ENCODE assay signal across 29 cellular contexts in the genomic region with DNA sequence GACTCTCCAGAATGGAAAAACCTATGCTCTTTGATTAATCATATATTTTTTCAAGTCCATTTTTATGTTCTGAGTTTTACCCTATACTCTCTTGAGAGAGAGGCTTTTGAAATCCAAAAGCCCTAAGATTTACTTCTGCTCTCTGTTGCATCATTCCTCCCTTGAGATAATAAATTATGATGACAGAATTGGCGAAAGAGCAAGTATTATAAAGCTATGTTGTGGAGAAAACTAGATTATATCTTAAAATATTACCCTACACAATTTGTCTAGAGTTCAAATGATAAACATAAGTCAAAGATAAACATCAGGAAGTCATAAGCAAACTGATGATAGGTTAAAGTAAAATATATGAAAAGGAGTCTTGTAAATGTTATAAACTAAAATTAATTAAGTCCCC.
DNase-seq lines count a peak whose midpoint lies in the region; ATAC-seq, FAIRE-seq and TF ChIP-seq lines count a peak whose summit lies in the region.
"Had no signal": no experiment of that assay in that cellular context is flagged by ENCODE, and none has a peak within 500 bp of the region (broad histone marks: within the 10 kb centered on the region; RNA-seq: fewer than 3 reads in every experiment).

No MANE protein-coding gene starts in this region.

- ATAC-seq in K562 (no peak), GM21381 (IDR thresholded peaks at IDR 0.05; ENCODE audit: unreplicated experiment) (no peak), GM21619 (IDR thresholded peaks at IDR 0.05; ENCODE audit: unreplicated experiment) (no peak)
- ATAC-seq: A549, GM12878, heart left ventricle, psoas muscle had no signal

- TF ChIP-seq CTCF in A673 (conservative IDR thresholded peaks at IDR 0.05; ENCODE audit: low read depth, low read length) (no peak), K562 (IDR thresholded peaks at IDR 0.05 in 2 of 3, conservative IDR thresholded peaks at IDR 0.05 in 1 of 3; ENCODE audit: insufficient read depth in 2 of 3, low read depth in 1 of 3, low read length in 3 of 3) (no peak)

- DNase-seq in A673 (ENCODE audit: low spot score) (peak; percentile 3), MV-4-11 (lab: John Stamatoyannopoulos, UW) (peak; percentile 7), K562 (ENCODE audit: extremely low read depth in 1 of 4, low spot score in 3 of 4) (no peak), iris pigment epithelial cell (ENCODE audit: low read depth) (peak; percentile 60), SW 1271 (lab: John Stamatoyannopoulos, UW) (no peak), D341Med (ENCODE audit: low spot score) (no peak)
- DNase-seq: activated CD4-positive, alpha-beta T cell treated with anti-CD3 and anti-CD28 coated beads for 48 hours; activated naive CD4-positive, alpha-beta T cell treated with Interleukin-2 at 50 U/mL for 16 hours; activated T-cell treated with anti-CD3 and anti-CD28 coated beads, Interleukin-2, amount 50 U/mL, for 48 hours; amniotic stem cell; BE2C; colonic mucosa; DND-41; esophagus squamous epithelium; heart left ventricle; HFFc6; NCI-H1694; NCI-H2171; NCI-H524; NK-92 treated with Interleukin-12 subunit alpha and Interleukin-12 subunit beta, amount 100 ng/mL, for 24 hours; psoas muscle; RPMI8226; stimulated activated CD8-positive, alpha-beta memory T cell treated with anti-CD3 and anti-CD28 coated beads, Interleukin-4, amount 100 ng/mL, for 48 hours; upper lobe of left lung had no signal

- TF ChIP-seq EP300 in K562 (IDR thresholded peaks at IDR 0.05; ENCODE audit: low read length): no peak

- no peak for TF ChIP-seq POLR2A in K562 (conservative IDR thresholded peaks at IDR 0.05)

- in situ Hi-C loops in K562 (cut with MboI): no loop called here

- no peaks in the 10 kb centered on the region for H3K79me2 ChIP-seq in K562 (ENCODE audit: control insufficient read depth, insufficient read depth, low read length)

- FAIRE-seq in K562 (lab: Jason Lieb, UNC): no peak
- FAIRE-seq: A549, GM12878 had no signal

- H3K9ac ChIP-seq in K562 (ENCODE audit: insufficient read depth in 1 of 2, low read depth in 2 of 2, low read length in 2 of 2): no peak overlapping the region

- H2AFZ ChIP-seq in K562 (ENCODE audit: low read depth, low read length): no peak overlapping the region

- H3K4me3 ChIP-seq in A673 (ENCODE audit: low read depth, low read length, poor library complexity, severe bottlenecking) (no peak overlapping the region), K562 (no peak overlapping the region)
- H3K4me3 ChIP-seq: A549, colonic mucosa, esophagus squamous epithelium, GM12878, heart left ventricle, psoas muscle, upper lobe of left lung had no signal

- no peak for TF ChIP-seq RAD21 in K562 (CRISPR knock-in tag; conservative IDR thresholded peaks at IDR 0.05 in 1 of 2, IDR thresholded peaks at IDR 0.05 in 1 of 2)

- intact Hi-C loops in A673 (cut with micrococcal nuclease; ENCODE audit: unreplicated experiment) (no loop called here), K562 (cut with micrococcal nuclease) (no loop called here)

- H3K27ac ChIP-seq in A673 (ENCODE audit: low read depth, low read length, poor library complexity, severe bottlenecking) (no peak overlapping the region), K562 (ENCODE audit: extremely low read depth, low read depth, low read length) (no peak overlapping the region)
- H3K27ac ChIP-seq: A549, colonic mucosa, esophagus squamous epithelium, heart left ventricle, neutrophil, psoas muscle, upper lobe of left lung had no signal

- CTCF ChIA-PET in A673 (lab: Charles Lee) (no interaction called here), K562 (lab: Yijun Ruan, JAX; ENCODE audit: low intra/inter-chr PET ratio) (no interaction called here)

- 0% methylated on average over 1 of the region's 1 CpG for WGBS in K562 (ENCODE audit: insufficient coverage, low coverage, missing lambda C conversion rate)

- no peaks in the 10 kb centered on the region for H4K20me1 ChIP-seq in K562 (replicated peaks; ENCODE audit: control insufficient read depth, insufficient read depth, low read length)

- H3K36me3 ChIP-seq in A673 (ENCODE audit: insufficient read depth, low read length, poor library complexity, severe bottlenecking): no peaks in the 10 kb centered on the region
- H3K36me3 ChIP-seq in K562 (ENCODE audit: control insufficient read depth, insufficient read depth, low read length): no peaks in the 10 kb centered on the region
- H3K36me3 ChIP-seq: BE2C, colonic mucosa, esophagus squamous epithelium, heart left ventricle, neutrophil, upper lobe of left lung had no signal

- H3K9me3 ChIP-seq in A673 (ENCODE audit: low read depth, low read length, poor library complexity, severe bottlenecking): no peaks in the 10 kb centered on the region
- no peaks in the 10 kb centered on the region for H3K9me3 ChIP-seq in K562 (replicated peaks; ENCODE audit: control insufficient read depth, insufficient read depth, low read depth, low read length)
- H3K9me3 ChIP-seq: A549, BE2C, colonic mucosa, esophagus squamous epithelium, heart left ventricle, neutrophil, psoas muscle, upper lobe of left lung had no signal

- no peak overlapping the region for H3K4me2 ChIP-seq in K562 (ENCODE audit: insufficient read depth, low read length)
- H3K4me2 ChIP-seq: A549 had no signal

- POLR2A ChIA-PET in A673 (lab: Charles Lee; ENCODE audit: low non-redundant PET): no interaction called here
- POLR2A ChIA-PET in K562 (lab: Yijun Ruan, JAX): no interaction called here

- no TSS peak for BruUV-seq in A673 (replicated peaks; lab: Mats Ljungman, UMichigan)
- BruUV-seq in K562 (replicated peaks; lab: Mats Ljungman, UMichigan): no TSS peak

- H3K4me1 ChIP-seq in A673 (ENCODE audit: insufficient read depth, low read length, poor library complexity, severe bottlenecking): peaks cover 10% of the 10 kb centered on the region
- no peaks in the 10 kb centered on the region for H3K4me1 ChIP-seq in K562 (replicated peaks in 1 of 2; ENCODE audit: control insufficient read depth in 2 of 2, insufficient read depth in 2 of 2, low read length in 2 of 2)
- H3K4me1 ChIP-seq: A549, BE2C, colonic mucosa, esophagus squamous epithelium, psoas muscle had no signal

- H3K9me1 ChIP-seq in K562 (ENCODE audit: control insufficient read depth, insufficient read depth, low read length): no peaks in the 10 kb centered on the region

- H3K27me3 ChIP-seq in A673 (replicated peaks; ENCODE audit: insufficient read depth, low read depth, low read length, poor library complexity) (no peaks in the 10 kb centered on the region), K562 (ENCODE audit: control insufficient read depth in 2 of 2, insufficient read depth in 2 of 2, low read length in 2 of 2) (no peaks in the 10 kb centered on the region)
- H3K27me3 ChIP-seq: BE2C, colonic mucosa, esophagus squamous epithelium, heart left ventricle, neutrophil, upper lobe of left lung had no signal

TF ChIP-seq in K562, 482 proteins besides CTCF, POLR2A, EP300 and RAD21 (continues in another document):
- TF ChIP-seq, protein P1, sequence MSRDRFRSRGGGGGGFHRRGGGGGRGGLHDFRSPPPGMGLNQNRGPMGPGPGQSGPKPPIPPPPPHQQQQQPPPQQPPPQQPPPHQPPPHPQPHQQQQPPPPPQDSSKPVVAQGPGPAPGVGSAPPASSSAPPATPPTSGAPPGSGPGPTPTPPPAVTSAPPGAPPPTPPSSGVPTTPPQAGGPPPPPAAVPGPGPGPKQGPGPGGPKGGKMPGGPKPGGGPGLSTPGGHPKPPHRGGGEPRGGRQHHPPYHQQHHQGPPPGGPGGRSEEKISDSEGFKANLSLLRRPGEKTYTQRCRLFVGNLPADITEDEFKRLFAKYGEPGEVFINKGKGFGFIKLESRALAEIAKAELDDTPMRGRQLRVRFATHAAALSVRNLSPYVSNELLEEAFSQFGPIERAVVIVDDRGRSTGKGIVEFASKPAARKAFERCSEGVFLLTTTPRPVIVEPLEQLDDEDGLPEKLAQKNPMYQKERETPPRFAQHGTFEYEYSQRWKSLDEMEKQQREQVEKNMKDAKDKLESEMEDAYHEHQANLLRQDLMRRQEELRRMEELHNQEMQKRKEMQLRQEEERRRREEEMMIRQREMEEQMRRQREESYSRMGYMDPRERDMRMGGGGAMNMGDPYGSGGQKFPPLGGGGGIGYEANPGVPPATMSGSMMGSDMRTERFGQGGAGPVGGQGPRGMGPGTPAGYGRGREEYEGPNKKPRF (IDR thresholded peaks at IDR 0.05; ENCODE audit: low read depth, low read length): no peak
- TF ChIP-seq, protein P2, sequence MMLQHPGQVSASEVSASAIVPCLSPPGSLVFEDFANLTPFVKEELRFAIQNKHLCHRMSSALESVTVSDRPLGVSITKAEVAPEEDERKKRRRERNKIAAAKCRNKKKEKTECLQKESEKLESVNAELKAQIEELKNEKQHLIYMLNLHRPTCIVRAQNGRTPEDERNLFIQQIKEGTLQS (IDR thresholded peaks at IDR 0.05): peak; percentile 72
- TF ChIP-seq, protein P2 (CRISPR knock-in tag; conservative IDR thresholded peaks at IDR 0.05): no peak
- TF ChIP-seq CEBPB (tag; IDR thresholded peaks at IDR 0.05) (peak; percentile 71), MEIS2 (IDR thresholded peaks at IDR 0.05; ENCODE audit: partially characterized antibody) (peak; percentile 85)
- TF ChIP-seq, protein P3, sequence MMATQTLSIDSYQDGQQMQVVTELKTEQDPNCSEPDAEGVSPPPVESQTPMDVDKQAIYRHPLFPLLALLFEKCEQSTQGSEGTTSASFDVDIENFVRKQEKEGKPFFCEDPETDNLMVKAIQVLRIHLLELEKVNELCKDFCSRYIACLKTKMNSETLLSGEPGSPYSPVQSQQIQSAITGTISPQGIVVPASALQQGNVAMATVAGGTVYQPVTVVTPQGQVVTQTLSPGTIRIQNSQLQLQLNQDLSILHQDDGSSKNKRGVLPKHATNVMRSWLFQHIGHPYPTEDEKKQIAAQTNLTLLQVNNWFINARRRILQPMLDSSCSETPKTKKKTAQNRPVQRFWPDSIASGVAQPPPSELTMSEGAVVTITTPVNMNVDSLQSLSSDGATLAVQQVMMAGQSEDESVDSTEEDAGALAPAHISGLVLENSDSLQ (IDR thresholded peaks at IDR 0.05): peak; percentile 25; the same call in 1 of the 2 replicates
- TF ChIP-seq, protein P4, sequence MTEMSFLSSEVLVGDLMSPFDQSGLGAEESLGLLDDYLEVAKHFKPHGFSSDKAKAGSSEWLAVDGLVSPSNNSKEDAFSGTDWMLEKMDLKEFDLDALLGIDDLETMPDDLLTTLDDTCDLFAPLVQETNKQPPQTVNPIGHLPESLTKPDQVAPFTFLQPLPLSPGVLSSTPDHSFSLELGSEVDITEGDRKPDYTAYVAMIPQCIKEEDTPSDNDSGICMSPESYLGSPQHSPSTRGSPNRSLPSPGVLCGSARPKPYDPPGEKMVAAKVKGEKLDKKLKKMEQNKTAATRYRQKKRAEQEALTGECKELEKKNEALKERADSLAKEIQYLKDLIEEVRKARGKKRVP (CRISPR knock-in tag; IDR thresholded peaks at IDR 0.05): peak; percentile 83

Comparison
In these comparisons a context has a peak if more than half of its experiments do, and no peak if none do; other contexts are left out.
1. DNase-seq: peak in A673 (single experiment), MV-4-11 (single experiment) and iris pigment epithelial cell (single experiment); none in K562 (0 of 4), SW 1271 (0 of 2) and D341Med (single experiment).